Comparison of ENCODE assay signal across 8 cellular contexts in the genomic region with DNA sequence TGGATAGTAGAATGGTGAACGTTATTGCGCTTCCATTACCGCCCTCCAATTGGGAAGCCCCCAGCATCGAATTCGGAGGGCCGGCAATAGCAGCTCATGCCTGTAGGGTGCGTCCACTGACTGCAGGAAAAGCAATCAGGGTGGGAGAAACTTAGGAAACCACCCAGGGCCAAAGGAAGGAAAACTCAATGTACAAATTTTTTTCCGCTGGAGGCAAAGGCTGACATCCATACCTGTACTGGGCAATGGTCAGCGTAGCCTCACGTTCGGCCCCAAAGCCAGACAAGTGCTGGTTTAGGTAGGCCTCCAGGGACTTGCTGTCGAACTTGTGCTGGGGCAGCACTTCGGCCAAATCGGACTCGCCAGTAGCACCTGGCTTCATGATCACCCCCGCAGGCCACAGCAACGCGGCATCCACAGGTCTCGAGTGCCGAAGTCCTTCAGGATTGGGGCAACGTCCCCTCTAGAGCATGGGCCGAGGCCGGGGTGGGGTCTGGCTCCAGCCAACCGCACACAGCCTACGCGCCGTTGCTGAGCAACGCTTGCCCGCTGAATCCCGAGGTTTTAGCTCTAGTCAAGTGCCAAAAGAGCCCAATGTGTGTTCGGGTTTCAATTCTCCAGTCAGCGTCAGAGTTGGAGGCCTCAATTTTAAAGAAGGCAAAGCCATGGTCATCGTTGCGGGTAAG. TPM values are rescaled to one million over a fixed set of nuclear protein-coding genes. Genes with fewer than 3 reads are reported as not detected.
A peak's percentile ranks its signal among the peaks of the same experiment; 100 is the strongest.
DNase-seq lines count a peak whose midpoint lies in the region; ATAC-seq and TF ChIP-seq lines count a peak whose summit lies in the region.

A gene with protein sequence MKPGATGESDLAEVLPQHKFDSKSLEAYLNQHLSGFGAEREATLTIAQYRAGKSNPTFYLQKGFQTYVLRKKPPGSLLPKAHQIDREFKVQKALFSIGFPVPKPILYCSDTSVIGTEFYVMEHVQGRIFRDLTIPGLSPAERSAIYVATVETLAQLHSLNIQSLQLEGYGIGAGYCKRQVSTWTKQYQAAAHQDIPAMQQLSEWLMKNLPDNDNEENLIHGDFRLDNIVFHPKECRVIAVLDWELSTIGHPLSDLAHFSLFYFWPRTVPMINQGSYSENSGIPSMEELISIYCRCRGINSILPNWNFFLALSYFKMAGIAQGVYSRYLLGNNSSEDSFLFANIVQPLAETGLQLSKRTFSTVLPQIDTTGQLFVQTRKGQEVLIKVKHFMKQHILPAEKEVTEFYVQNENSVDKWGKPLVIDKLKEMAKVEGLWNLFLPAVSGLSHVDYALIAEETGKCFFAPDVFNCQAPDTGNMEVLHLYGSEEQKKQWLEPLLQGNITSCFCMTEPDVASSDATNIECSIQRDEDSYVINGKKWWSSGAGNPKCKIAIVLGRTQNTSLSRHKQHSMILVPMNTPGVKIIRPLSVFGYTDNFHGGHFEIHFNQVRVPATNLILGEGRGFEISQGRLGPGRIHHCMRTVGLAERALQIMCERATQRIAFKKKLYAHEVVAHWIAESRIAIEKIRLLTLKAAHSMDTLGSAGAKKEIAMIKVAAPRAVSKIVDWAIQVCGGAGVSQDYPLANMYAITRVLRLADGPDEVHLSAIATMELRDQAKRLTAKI (minus strand): TSS at position 440 of the 686 bp plus-strand sequence. CDS start 58 bp downstream, at position 382.

- no peaks in the 10 kb centered on the region for H3K27me3 ChIP-seq in NT2/D1 (ENCODE audit: insufficient read depth, insufficient read length)
- no peaks in the 10 kb centered on the region for H3K27me3 ChIP-seq in thoracic aorta (replicated peaks; ENCODE audit: insufficient read depth)

- H3K27me3 Mint-ChIP-seq in naive thymus-derived CD8-positive, alpha-beta T cell, result no peaks in the 10 kb centered on the region

- H3K4me3 Mint-ChIP-seq in naive thymus-derived CD8-positive, alpha-beta T cell, result peak within 1 kb of the TSS; percentile 94 to 98 (median 97)

- peaks cover 11% of the 10 kb centered on the region for H3K36me3 ChIP-seq in NT2/D1 (ENCODE audit: insufficient read depth, insufficient read length, low read length)
- no peaks in the 10 kb centered on the region for H3K36me3 ChIP-seq in thoracic aorta

- no peaks in the 10 kb centered on the region for H3K9me3 ChIP-seq in NT2/D1 (ENCODE audit: insufficient read depth, low read length)
- no peaks in the 10 kb centered on the region for H3K9me3 ChIP-seq in thoracic aorta

- POLR2A ChIA-PET in naive thymus-derived CD8-positive, alpha-beta T cell (lab: Charles Lee), result interaction anchor here (1.8 kb wide), 1 partner anchor 914 kb away, joined by 8 read pairs; a partner anchor contains a TSS

- H3K9me3 Mint-ChIP-seq in naive thymus-derived CD8-positive, alpha-beta T cell, result no peaks in the 10 kb centered on the region

- H3K9ac ChIP-seq in NT2/D1 (ENCODE audit: insufficient read length, low read depth), result peak within 1 kb of the TSS; percentile 90

- peak within 1 kb of the TSS; percentile 83 for H3K4me3 ChIP-seq in NT2/D1 (ENCODE audit: insufficient read length, low read depth)
- peak within 1 kb of the TSS; percentile 88 for H3K4me3 ChIP-seq in fibroblast of the aortic adventitia (ENCODE audit: low read depth, low read length)
- H3K4me3 ChIP-seq in thoracic aorta, result peak within 1 kb of the TSS; percentile 88

- TF ChIP-seq CTCF in fibroblast of the aortic adventitia (IDR thresholded peaks at IDR 0.05; ENCODE audit: insufficient read depth, low read length) (peak; percentile 89), thoracic aorta (IDR thresholded peaks at IDR 0.05) (peak; percentile 65)

- H3K27ac ChIP-seq in thoracic aorta, result peak within 1 kb of the TSS; percentile 95 to 96

- peak; percentile 67 for DNase-seq in DMS79 treated with DMSO at 0.1 percent for 48 hours (lab: John Stamatoyannopoulos, UW)
- DNase-seq in HS-27A (ENCODE audit: low read depth), result peak; percentile 51
- DNase-seq in NT2/D1 (ENCODE audit: low read depth, low spot score), result peak; percentile 30
- DNase-seq in activated T-helper 9 cell treated with anti-CD3 and anti-CD28 coated beads, Interleukin-2, amount 50 U/mL, for 16 hours (ENCODE audit: low read depth), result peak; percentile 12
- DNase-seq in fibroblast of the aortic adventitia (ENCODE audit: low read depth), result peak; percentile 75
- peak; percentile 7 to 63 (median 17) for DNase-seq in naive thymus-derived CD8-positive, alpha-beta T cell
- peak; percentile 37 for DNase-seq in thoracic aorta (ENCODE audit: low spot score)

- peak; percentile 45 for ATAC-seq in GM21367 (IDR thresholded peaks at IDR 0.05; ENCODE audit: unreplicated experiment)
- peak; percentile 35 to 45 for ATAC-seq in naive thymus-derived CD8-positive, alpha-beta T cell
- ATAC-seq in thoracic aorta (ENCODE audit: insufficient number of reproducible peaks, low FRiP score, low read depth), result peak; percentile 48

- peak within 1 kb of the TSS; percentile 95 to 98 (median 98) for H3K27ac Mint-ChIP-seq in naive thymus-derived CD8-positive, alpha-beta T cell

- H3K36me3 Mint-ChIP-seq in naive thymus-derived CD8-positive, alpha-beta T cell, result no peaks in the 10 kb centered on the region

- peaks cover 33 to 69% (median 62%) of the 10 kb centered on the region in 4 donors for H3K4me1 Mint-ChIP-seq in naive thymus-derived CD8-positive, alpha-beta T cell

- H3K4me1 ChIP-seq in NT2/D1 (ENCODE audit: insufficient read depth, insufficient read length), result no peaks in the 10 kb centered on the region
- peaks cover 25 to 44% of the 10 kb centered on the region in 2 donors for H3K4me1 ChIP-seq in thoracic aorta (ENCODE audit: control insufficient read depth in 1 of 2, low read depth in 2 of 2)

RNA-seq across cellular contexts. Expression of the gene that starts here (rescaled TPM):
- total RNA-seq in fibroblast of the aortic adventitia (ENCODE audit: low replicate concordance) (37.8 and 38.9 TPM in 2 replicates), thoracic aorta (100 to 1,000 TPM in 1 of 2 donors, 10 to 100 TPM in 1; 52.8 to 100 TPM)
- 10 to 100 TPM; 27.6 to 28.1 TPM for total RNA-seq in naive thymus-derived CD8-positive, alpha-beta T cell
- 10 to 100 TPM in 1 of 3 donors, 1 to 10 TPM in 2; 4.6 to 10.3 (median 5.1) TPM for polyA plus RNA-seq in naive thymus-derived CD8-positive, alpha-beta T cell

Comparison
In these comparisons a context has a peak if more than half of its experiments do, and no peak if none do; other contexts are left out.
1. Peak in every context shown above with its lines: DNase-seq, ATAC-seq, H3K4me3 ChIP-seq and H3K27ac ChIP-seq.
2. DNase-seq: peak in every context shown above with its lines; median percentile 75 in fibroblast of the aortic adventitia; 67 in DMS79 treated with DMSO at 0.1 percent for 48 hours; 51 in HS-27A; 37 in thoracic aorta; 30 in NT2/D1; 17 in naive thymus-derived CD8-positive, alpha-beta T cell; 12 in activated T-helper 9 cell treated with anti-CD3 and anti-CD28 coated beads, Interleukin-2, amount 50 U/mL, for 16 hours.